ENCODE assay signal across 1 cellular context in genomic region chr21:44051462-44051941, GRCh38.
TF ChIP-seq lines count a peak whose summit lies in the region.

No MANE protein-coding gene starts in this region.

TF ChIP-seq in IMR-90, 13 proteins besides CTCF, POLR2A, EP300 and RAD21:
- TF ChIP-seq FOS (IDR thresholded peaks at IDR 0.05; ENCODE audit: low read depth, low read length) (no peak), USF2 (IDR thresholded peaks at IDR 0.05; ENCODE audit: low read depth, low read length) (no peak), CHD1 (IDR thresholded peaks at IDR 0.05; ENCODE audit: low read depth, low read length) (no peak), ELK1 (IDR thresholded peaks at IDR 0.05; ENCODE audit: borderline replicate concordance, low read depth, low read length) (no peak), RFX5 (IDR thresholded peaks at IDR 0.05; ENCODE audit: low read depth, low read length) (no peak), MAFK (IDR thresholded peaks at IDR 0.05; ENCODE audit: low read depth, low read length) (no peak), MAZ (IDR thresholded peaks at IDR 0.05; ENCODE audit: borderline replicate concordance, low read depth, low read length) (no peak), NFE2L2 (IDR thresholded peaks at IDR 0.05; ENCODE audit: low read depth, low read length) (no peak)
